In the genomic region with DNA sequence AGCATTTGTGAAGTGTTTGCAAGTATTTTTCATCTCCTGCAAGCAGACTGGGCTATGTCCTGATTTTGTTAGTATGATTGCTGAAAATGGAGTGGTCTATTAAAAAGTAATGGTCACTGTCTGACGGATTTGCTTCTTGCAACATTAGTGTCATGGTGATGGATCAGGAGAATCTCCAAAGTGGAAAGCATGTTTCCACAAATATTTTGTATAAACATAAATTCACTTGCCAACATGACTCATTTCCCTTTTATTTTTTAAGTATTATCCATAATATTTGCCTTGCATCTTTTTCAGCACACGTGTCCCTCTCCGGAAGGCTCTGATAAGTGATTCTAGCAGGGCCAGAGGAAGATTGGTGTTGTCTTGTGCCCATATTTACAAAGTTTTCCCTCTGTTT, we compare ENCODE assay signal across 25 cellular contexts. TPM values are rescaled to one million over a fixed set of nuclear protein-coding genes. Genes with fewer than 3 reads are reported as not detected.
"Had no signal": no experiment of that assay in that cellular context is flagged by ENCODE, and none has a peak within 500 bp of the region (broad histone marks: within the 10 kb centered on the region; RNA-seq: fewer than 3 reads in every experiment).

No MANE protein-coding gene starts in this region.

- H3K9me3 ChIP-seq: adrenal gland, breast epithelium, SJSA1 had no signal

- H3K4me1 ChIP-seq: adrenal gland, breast epithelium, SJSA1 had no signal

- H3K36me3 ChIP-seq: adrenal gland, breast epithelium, SJSA1 had no signal

- H3K27ac ChIP-seq: adrenal gland, breast epithelium, RWPE1, SJSA1 had no signal

- H3K4me3 ChIP-seq: adrenal gland, breast epithelium, SJSA1 had no signal

- ATAC-seq: activated CD8-positive, alpha-beta T cell treated with anti-CD3 and anti-CD28 coated beads, Interleukin-2, amount 10 ng/mL, durations not matched to agents 7 days and 5 days; Panc1; T-helper 17 cell; WTC11 had no signal

- DNase-seq: activated CD4-positive, alpha-beta T cell treated with anti-CD3 and anti-CD28 coated beads for 48 hours; activated CD4-positive, alpha-beta T cell treated with anti-CD3 and anti-CD28 coated beads, Interleukin-2, amount 50 U/mL, for 4 hours; activated CD4-positive, CD25-positive, alpha-beta regulatory T cell treated with anti-CD3 and anti-CD28 coated beads, Interleukin-2, amount 50 U/mL, for 72 hours; activated CD8-positive, alpha-beta memory T cell treated with anti-CD3 and anti-CD28 coated beads, Interleukin-2, amount 50 U/mL, for 48 hours; activated CD8-positive, alpha-beta T cell treated with anti-CD3 and anti-CD28 coated beads, Interleukin-2, amount 10 ng/mL, durations not matched to agents 7 days and 5 days; activated naive CD4-positive, alpha-beta T cell treated with anti-CD3 and anti-CD28 coated beads, Interleukin-2, amount 50 U/mL, for 16 hours; activated naive CD8-positive, alpha-beta T cell treated with anti-CD3 and anti-CD28 coated beads, Interleukin-2, amount 10 ng/mL, durations not matched to agents 7 days and 5 days; activated T-cell treated with anti-CD3 and anti-CD28 coated beads, Interleukin-2, amount 50 U/mL, for 1 hour; adrenal gland; anterior cingulate cortex; NCI-H146; NCI-H187 treated with DMSO at 0.1 percent for 48 hours; NCI-H2081 treated with DMSO at 0.1 percent for 48 hours; NCI-H510A; NCI-H526 treated with DMSO at 0.1 percent for 48 hours; NCI-H82; OCI-M1; SHP77; T-helper 17 cell; T-helper 9 cell had no signal

- H3K27me3 ChIP-seq: adrenal gland, breast epithelium, SJSA1 had no signal

RNA-seq across cellular contexts. Expression of gene CACNA2D3, which starts 27.4 kb away (rescaled TPM):
- total RNA-seq: activated CD8-positive, alpha-beta T cell treated with anti-CD3 and anti-CD28 coated beads, Interleukin-2, amount 10 ng/mL, durations not matched to agents 7 days and 5 days; activated naive CD8-positive, alpha-beta T cell treated with anti-CD3 and anti-CD28 coated beads, Interleukin-2, amount 10 ng/mL, durations not matched to agents 7 days and 5 days; SJSA1 had no signal
